In the genomic region with DNA sequence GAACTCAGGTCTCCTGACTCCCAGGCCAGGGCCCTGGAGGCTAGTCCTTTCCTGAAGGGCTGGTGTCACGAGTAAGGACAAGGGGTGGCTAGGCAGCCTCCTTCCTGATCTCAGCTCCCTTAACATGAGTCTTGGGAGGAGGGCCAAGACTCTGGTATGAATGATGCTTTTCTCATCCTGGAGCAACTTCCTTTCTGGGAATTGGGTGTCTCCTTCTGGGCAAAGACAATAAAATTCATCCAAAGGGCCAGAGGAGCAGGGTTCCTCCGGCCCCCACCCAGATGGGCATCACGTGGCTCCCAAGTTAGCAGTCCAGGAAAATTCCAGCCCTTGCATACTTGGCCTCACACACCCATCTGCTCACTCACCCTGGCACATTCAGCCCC, we compare ENCODE assay signal across 9 cellular contexts. TPM values are rescaled to one million over a fixed set of nuclear protein-coding genes. Genes with fewer than 3 reads are reported as not detected.
DNase-seq lines count a peak whose midpoint lies in the region; ATAC-seq and TF ChIP-seq lines count a peak whose summit lies in the region.
"Had no signal": no experiment of that assay in that cellular context is flagged by ENCODE, and none has a peak within 500 bp of the region (broad histone marks: within the 10 kb centered on the region; RNA-seq: fewer than 3 reads in every experiment).

A gene (plus strand): TSS at position 335 of the 386 bp plus-strand sequence. CDS start 200 bp downstream, outside the sequence.

- H3K4me1 ChIP-seq in DOHH2 (ENCODE audit: control insufficient read depth, low read length) (peaks cover 70% of the 10 kb centered on the region), psoas muscle (peaks cover 28% of the 10 kb centered on the region)

- H3K4me1 Mint-ChIP-seq in WTC11, result peaks cover 42% of the 10 kb centered on the region

- no peak for TF ChIP-seq CTCF in DOHH2 (IDR thresholded peaks at IDR 0.05; ENCODE audit: low read depth, low read length, poor library complexity, severe bottlenecking)
- TF ChIP-seq CTCF in WTC11 (IDR thresholded peaks at IDR 0.05), result no peak
- TF ChIP-seq CTCF in foreskin fibroblast (IDR thresholded peaks at IDR 0.05; ENCODE audit: low read depth, low read length), result no peak
- TF ChIP-seq CTCF in psoas muscle (IDR thresholded peaks at IDR 0.05), result no peak

- H3K9me3 ChIP-seq in DOHH2 (ENCODE audit: control insufficient read depth, insufficient read depth, low read length) (no peaks in the 10 kb centered on the region), psoas muscle (no peaks in the 10 kb centered on the region)

- H3K27me3 ChIP-seq in DOHH2 (ENCODE audit: control insufficient read depth, low read length) (no peaks in the 10 kb centered on the region), psoas muscle (ENCODE audit: insufficient read depth in 3 of 3, low read length in 2 of 3) (no peaks in the 10 kb centered on the region)

- no peaks in the 10 kb centered on the region for H3K9me3 Mint-ChIP-seq in WTC11

- intact Hi-C loops in psoas muscle (cut with DNase I), result no loop called here

- POLR2A ChIA-PET in WTC11 (lab: Charles Lee), result interaction anchor here (0.6 kb wide), 1 partner anchor 24 kb away, joined by 5 read pairs; no protein-coding TSS in a partner anchor

- H3K4me3 ChIP-seq in DOHH2 (ENCODE audit: low read length) (peak within 1 kb of the TSS; percentile 46), foreskin fibroblast (ENCODE audit: low read depth in 1 of 2, low read length in 2 of 2) (no peak within 1 kb of the TSS), psoas muscle (peak within 1 kb of the TSS; percentile 35)

- CTCF ChIA-PET in WTC11 (lab: Charles Lee), result interaction anchor here (2.5 to 6.1 kb wide), 3 partner anchors 12 to 70 kb away, joined by 11 to 69 read pairs (median 22); no protein-coding TSS in a partner anchor

- H3F3A ChIP-seq in DOHH2 (ENCODE audit: control insufficient read depth, insufficient read depth), result peaks cover 38% of the 10 kb centered on the region

- peaks cover 6% of the 10 kb centered on the region for H3K36me3 ChIP-seq in DOHH2 (ENCODE audit: control insufficient read depth, low read length)
- H3K36me3 ChIP-seq in psoas muscle (ENCODE audit: insufficient read depth in 1 of 2, low read depth in 1 of 2), result no peaks in the 10 kb centered on the region

- no peak for DNase-seq in WTC11 (ENCODE audit: low spot score)
- peak; percentile 80 to 91 for DNase-seq in foreskin fibroblast
- DNase-seq in psoas muscle, result peak; percentile 65 to 66
- DNase-seq in cortex of kidney (lab: John Stamatoyannopoulos, UW), result no peak
- no peak for DNase-seq in NCI-H2196 treated with DMSO at 0.1 percent for 48 hours (lab: John Stamatoyannopoulos, UW; ENCODE audit: unreplicated experiment)
- DNase-seq: MV-4-11 had no signal

- ATAC-seq in WTC11 (no peak), psoas muscle (peak in 3 of 4 donors; percentile 25 to 40 (median 33)), GM21723 (IDR thresholded peaks at IDR 0.05; ENCODE audit: unreplicated experiment) (no peak), HG03571 (IDR thresholded peaks at IDR 0.05; ENCODE audit: unreplicated experiment) (no peak)

- peaks cover 4% of the 10 kb centered on the region for H3K27me3 Mint-ChIP-seq in WTC11 (ENCODE audit: low read depth)

- H3K9me2 ChIP-seq in DOHH2 (replicated peaks; ENCODE audit: control insufficient read depth, low read length), result no peaks in the 10 kb centered on the region

- 0 out of 2 replicates have a peak within 1 kb of the TSS, but pooled peaks have one; percentile 26 for H3K4me3 Mint-ChIP-seq in WTC11

- H3K79me2 ChIP-seq in DOHH2 (ENCODE audit: control insufficient read depth, low read length), result peaks cover 5% of the 10 kb centered on the region

- whole genome bisulfite sequencing in psoas muscle, 3 donors, result 35 to 65% (median 52%) methylated on average over 3 of the region's 3 CpGs

- peak within 1 kb of the TSS; percentile 48 for H3K27ac Mint-ChIP-seq in WTC11

- H3K4me2 ChIP-seq in DOHH2 (ENCODE audit: low read length), result peak within 1 kb of the TSS; percentile 89

- no peaks in the 10 kb centered on the region for H4K20me1 ChIP-seq in DOHH2 (ENCODE audit: control insufficient read depth, insufficient read depth, low read depth, low read length)

- no peaks in the 10 kb centered on the region for H3K36me3 Mint-ChIP-seq in WTC11

- H3K27ac ChIP-seq in DOHH2 (ENCODE audit: low read depth, low read length) (peak within 1 kb of the TSS; percentile 100), psoas muscle (peak within 1 kb of the TSS; percentile 53)

TF ChIP-seq in WTC11, 78 proteins besides CTCF, POLR2A, EP300 and RAD21:
- TF ChIP-seq FOXK1 (CRISPR knock-in tag; IDR thresholded peaks at IDR 0.05), result no peak
- no peak for TF ChIP-seq ZNF416 (CRISPR knock-in tag; IDR thresholded peaks at IDR 0.05)
- TF ChIP-seq GABPB1 (CRISPR knock-in tag; IDR thresholded peaks at IDR 0.05), result no peak
- TF ChIP-seq GRHL2 (CRISPR knock-in tag; IDR thresholded peaks at IDR 0.05; ENCODE audit: insufficient replicate concordance, severe bottlenecking), result no peak
- TF ChIP-seq, protein P1, sequence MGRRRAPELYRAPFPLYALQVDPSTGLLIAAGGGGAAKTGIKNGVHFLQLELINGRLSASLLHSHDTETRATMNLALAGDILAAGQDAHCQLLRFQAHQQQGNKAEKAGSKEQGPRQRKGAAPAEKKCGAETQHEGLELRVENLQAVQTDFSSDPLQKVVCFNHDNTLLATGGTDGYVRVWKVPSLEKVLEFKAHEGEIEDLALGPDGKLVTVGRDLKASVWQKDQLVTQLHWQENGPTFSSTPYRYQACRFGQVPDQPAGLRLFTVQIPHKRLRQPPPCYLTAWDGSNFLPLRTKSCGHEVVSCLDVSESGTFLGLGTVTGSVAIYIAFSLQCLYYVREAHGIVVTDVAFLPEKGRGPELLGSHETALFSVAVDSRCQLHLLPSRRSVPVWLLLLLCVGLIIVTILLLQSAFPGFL (CRISPR knock-in tag; IDR thresholded peaks at IDR 0.05; ENCODE audit: borderline replicate concordance), result no peak
- TF ChIP-seq PRRX2 (CRISPR knock-in tag; IDR thresholded peaks at IDR 0.05), result no peak
- TF ChIP-seq TEAD1 (CRISPR knock-in tag; IDR thresholded peaks at IDR 0.05), result no peak

RNA-seq across cellular contexts. Expression of the gene that starts here (rescaled TPM):
- total RNA-seq in WTC11 (2021), result 5.4 to 7.4 TPM (median 7.1 TPM) in 3 replicates
- total RNA-seq in psoas muscle, result 1 to 10 TPM; 2.0 to 6.2 (median 3.3) TPM
- 1 to 10 TPM; 3.1 to 5.2 (median 3.7) TPM for polyA plus RNA-seq in psoas muscle

Comparison
In these comparisons a context has a peak if more than half of its experiments do, and no peak if none do; other contexts are left out.
1. H3K4me3 ChIP-seq: peak in DOHH2 (single experiment) and psoas muscle (single experiment); none in foreskin fibroblast (0 of 2).
2. ATAC-seq: peak in psoas muscle (3 of 4); none in WTC11 (single experiment), GM21723 (single experiment) and HG03571 (single experiment).
3. DNase-seq: peak in foreskin fibroblast (2 of 2) and psoas muscle (2 of 2); none in WTC11 (single experiment), cortex of kidney (single experiment) and NCI-H2196 treated with DMSO at 0.1 percent for 48 hours (single experiment).